ENCODE assay signal across 8 cellular contexts in the genomic region with DNA sequence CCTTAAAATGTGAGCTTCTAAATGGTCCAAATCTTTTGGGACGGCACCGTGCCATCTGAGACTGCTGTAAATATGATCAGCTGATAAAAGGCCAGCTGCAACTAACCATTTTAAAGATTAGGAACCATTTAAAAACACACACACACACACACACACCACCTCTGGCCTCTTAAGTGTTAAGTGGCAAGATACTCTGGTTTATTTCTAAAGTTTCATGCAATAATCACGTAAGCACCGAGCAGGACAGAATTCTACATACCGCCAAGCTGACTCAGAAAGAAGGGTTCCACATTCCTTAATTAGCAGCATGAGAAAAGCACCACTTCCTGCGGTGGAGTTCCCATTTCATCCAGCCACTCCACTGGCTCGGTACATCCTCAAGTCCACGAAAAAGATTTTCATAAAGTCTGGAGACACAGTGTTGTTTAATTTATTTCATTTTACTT. TPM values are rescaled to one million over a fixed set of nuclear protein-coding genes. Genes with fewer than 3 reads are reported as not detected.
DNase-seq lines count a peak whose midpoint lies in the region; ATAC-seq and TF ChIP-seq lines count a peak whose summit lies in the region.

No MANE protein-coding gene starts in this region.

- H3K18ac ChIP-seq in H9 (ENCODE audit: insufficient read length, low read depth, low read length) = no peak overlapping the region

- no peaks in the 10 kb centered on the region for H3K36me3 ChIP-seq in psoas muscle (ENCODE audit: insufficient read depth in 1 of 2, low read depth in 1 of 2)

- TF ChIP-seq CTCF in H9 (conservative IDR thresholded peaks at IDR 0.05) (no peak), fibroblast of pulmonary artery (IDR thresholded peaks at IDR 0.05; ENCODE audit: low read length, missing control alignments) (no peak), psoas muscle (IDR thresholded peaks at IDR 0.05) (no peak), GM13977 (IDR thresholded peaks at IDR 0.05; ENCODE audit: extremely low read depth, insufficient read depth, missing control alignments) (no peak)

- H2AFZ ChIP-seq in H9 (ENCODE audit: low read length) = peak overlapping the region; percentile 77

- no peak overlapping the region for H3K14ac ChIP-seq in H9 (ENCODE audit: insufficient read depth, low read length)

- no peak overlapping the region for H3K4me2 ChIP-seq in H9 (ENCODE audit: insufficient read depth, insufficient read length, low read length)

- no peak overlapping the region for H3K56ac ChIP-seq in H9 (ENCODE audit: insufficient read length, low read depth, low read length)

- H2BK5ac ChIP-seq in H9 (ENCODE audit: insufficient read length, low read length) = no peak overlapping the region

- H4K8ac ChIP-seq in H9 (replicated peaks; ENCODE audit: insufficient read length, low read depth, low read length) = no peak overlapping the region

- H3K4me3 ChIP-seq in fibroblast of pulmonary artery (replicated peaks; ENCODE audit: low read depth, low read length) = no peak overlapping the region
- peak overlapping the region; percentile 18 for H3K4me3 ChIP-seq in psoas muscle

- no peaks in the 10 kb centered on the region for H3K79me1 ChIP-seq in H9 (ENCODE audit: insufficient read depth, low read depth, low read length, poor library complexity, severe bottlenecking)

- H3K9ac ChIP-seq in H9 (ENCODE audit: extremely low read depth, insufficient read length, low read length) = no peak overlapping the region

- peak overlapping the region; percentile 21 for H2BK12ac ChIP-seq in H9 (ENCODE audit: insufficient read length, low read depth, low read length)

- H3K27ac ChIP-seq in H9 (ENCODE audit: insufficient read length, low read depth, low read length) (peak overlapping the region; percentile 36), psoas muscle (peak overlapping the region; percentile 16)

- no CpG with 5 or more reads among the region's 8 CpGs for WGBS in H9 (ENCODE audit: extremely low coverage, insufficient read length, low lambda C conversion rate)
- 10 to 21% (median 16%) methylated on average over 8 of the region's 8 CpGs for WGBS in psoas muscle, 3 donors

- H4K5ac ChIP-seq in H9 (ENCODE audit: insufficient read length, low read depth, low read length) = no peak overlapping the region

- no peak overlapping the region for H3K4ac ChIP-seq in H9 (ENCODE audit: low read depth, low read length)

- in situ Hi-C loops in GM13977 (cut with MboI; ENCODE audit: low pct_unique_long_range_greater_than_20kb, low sequenced_read_pairs, unreplicated experiment) = no loop called here

- H3K23me2 ChIP-seq in H9 (ENCODE audit: insufficient read length, low read depth, low read length, poor library complexity, severe bottlenecking) = no peaks in the 10 kb centered on the region

- no peaks in the 10 kb centered on the region for H3K9me3 ChIP-seq in H9 (ENCODE audit: control insufficient read depth, low read depth, low read length)
- no peaks in the 10 kb centered on the region for H3K9me3 ChIP-seq in psoas muscle

- no peak overlapping the region for H4K91ac ChIP-seq in H9 (ENCODE audit: insufficient read length, low read depth, low read length)

- ATAC-seq in psoas muscle (peak; percentile 46 to 69 (median 62)), HG03439 (IDR thresholded peaks at IDR 0.05; ENCODE audit: unreplicated experiment) (no peak)

- H3K4me3 Mint-ChIP-seq in H9 = no peak overlapping the region; a peak in 1 of 5 replicates

- no peaks in the 10 kb centered on the region for H4K20me1 ChIP-seq in H9 (ENCODE audit: control insufficient read depth, insufficient read depth, insufficient read length)

- DNase-seq in DMS 273 (lab: John Stamatoyannopoulos, UW; ENCODE audit: unreplicated experiment) (peak; percentile 67), H9 (no peak), RPMI7951 (ENCODE audit: low read depth) (peak; percentile 99), fibroblast of pulmonary artery (ENCODE audit: low read depth) (peak; percentile 97), psoas muscle (no peak), NCI-H2196 (lab: John Stamatoyannopoulos, UW; ENCODE audit: unreplicated experiment) (no peak), GM13977 (ENCODE audit: low spot score) (no peak)

- intact Hi-C loops in psoas muscle (cut with DNase I) = no loop called here

- no peak overlapping the region for H2AK5ac ChIP-seq in H9 (ENCODE audit: insufficient read length, low read length)

- no peak overlapping the region for H2BK15ac ChIP-seq in H9 (ENCODE audit: low read depth, low read length)

- H3K27ac Mint-ChIP-seq in H9 = peak overlapping the region in 2 of 3 experiments; percentile 58 to 82; a peak in 2 of 7 replicates

- H2BK20ac ChIP-seq in H9 (ENCODE audit: low read depth, low read length, poor library complexity, severe bottlenecking) = no peak overlapping the region

- H3K4me1 ChIP-seq in H9 (ENCODE audit: insufficient read depth, low read length) (peaks cover 4% of the 10 kb centered on the region; the same call in 1 of the 2 replicates), psoas muscle (peaks cover 7% of the 10 kb centered on the region)

- no peaks in the 10 kb centered on the region for H3K79me2 ChIP-seq in H9 (ENCODE audit: insufficient read depth, low read length)

- H3K36me3 Mint-ChIP-seq in H9 (ENCODE audit: insufficient read depth in 1 of 3, low read depth in 3 of 3) = no peaks in the 10 kb centered on the region

- peaks cover 37 to 39% of the 10 kb centered on the region in 2 experiments for H3K4me1 Mint-ChIP-seq in H9

- H2BK120ac ChIP-seq in H9 (ENCODE audit: low read depth, low read length, poor library complexity, severe bottlenecking) = no peak overlapping the region

- no peaks in the 10 kb centered on the region for H3K27me3 Mint-ChIP-seq in H9 (ENCODE audit: low read depth)

- H3T11ph ChIP-seq in H9 (ENCODE audit: low read length) = no peak overlapping the region

- H3K9me3 Mint-ChIP-seq in H9 = no peaks in the 10 kb centered on the region

- H3K23ac ChIP-seq in H9 (ENCODE audit: insufficient read length, low read depth, low read length) = no peak overlapping the region

- no peaks in the 10 kb centered on the region for H3K27me3 ChIP-seq in H9 (ENCODE audit: insufficient read depth, low read length)
- H3K27me3 ChIP-seq in psoas muscle (ENCODE audit: insufficient read depth in 3 of 3, low read length in 2 of 3) = no peaks in the 10 kb centered on the region

RNA-seq across cellular contexts. Expression of a gene that starts 17.8 kb away (rescaled TPM):
- total RNA-seq in H9 (2021) (79.2 and 82.8 TPM in 2 replicates), psoas muscle (1 to 10 TPM; 4.0 to 8.1 (median 6.1) TPM)
- total RNA-seq in RPMI7951 (2014; rRNA removed; shearing (Covaris generic)) = 16.8 and 23.1 TPM in 2 replicates
- polyA plus RNA-seq in psoas muscle = 1 to 10 TPM; 1.7 to 4.3 (median 2.6) TPM

Comparison
In these comparisons a context has a peak if more than half of its experiments do, and no peak if none do; other contexts are left out.
1. DNase-seq: peak in DMS 273 (single experiment), RPMI7951 (single experiment) and fibroblast of pulmonary artery (single experiment); none in H9 (single experiment), psoas muscle (0 of 2), NCI-H2196 (single experiment) and GM13977 (single experiment).